8 cellular contexts compared by ENCODE assay signal in the genomic region with DNA sequence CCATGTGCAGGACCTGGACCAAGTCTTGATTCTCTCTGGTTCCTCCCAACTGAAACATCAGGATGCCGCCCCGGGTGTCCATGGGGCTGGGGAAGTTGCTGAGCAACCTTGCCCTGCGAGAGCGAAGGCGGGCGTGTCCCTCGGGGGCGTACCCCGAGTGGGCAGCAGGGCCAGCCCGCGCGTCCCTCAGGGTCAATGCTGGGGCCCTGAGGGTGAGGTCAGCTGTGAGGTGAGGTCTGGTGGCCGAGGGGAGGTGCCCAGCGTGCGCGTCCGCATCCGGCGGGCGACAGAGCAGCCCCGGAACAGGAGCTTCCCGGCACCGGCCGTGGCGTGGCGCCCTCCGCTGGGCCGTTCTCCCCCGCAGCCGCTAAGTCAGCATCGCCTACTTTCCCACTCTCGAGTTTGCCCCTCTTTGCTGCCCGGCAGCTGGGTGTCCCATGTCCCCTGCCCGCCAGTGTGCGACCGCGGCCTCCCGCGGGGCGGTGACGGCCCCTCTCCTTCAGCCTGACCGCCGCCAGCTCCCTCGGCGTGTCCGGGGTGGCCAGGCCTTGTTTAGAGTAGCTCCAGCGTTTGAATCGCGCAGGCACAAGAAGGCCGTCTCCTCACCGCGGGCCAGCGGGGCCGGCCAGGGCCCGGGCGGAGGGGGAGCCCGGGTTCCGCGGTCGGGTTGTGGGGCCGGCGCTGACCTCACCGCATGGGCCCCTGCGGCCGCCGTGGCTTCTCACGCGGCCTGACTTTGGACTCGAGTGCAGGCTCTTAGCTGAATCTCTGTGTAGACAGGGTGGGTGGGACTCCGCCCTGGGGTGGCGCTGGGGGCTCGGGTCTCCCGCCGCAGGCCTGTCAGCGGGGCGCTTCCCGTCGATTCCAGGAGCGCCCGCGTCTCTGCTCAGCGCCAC. TPM values are rescaled to one million over a fixed set of nuclear protein-coding genes. Genes with fewer than 3 reads are reported as not detected.
DNase-seq lines count a peak whose midpoint lies in the region; ATAC-seq and TF ChIP-seq lines count a peak whose summit lies in the region.

No MANE protein-coding gene starts in this region.

- TF ChIP-seq POLR2A in GM19099 (IDR thresholded peaks at IDR 0.05; ENCODE audit: extremely low read depth, insufficient read length, low read depth): peak; percentile 68

- H3K27ac Mint-ChIP-seq in T-helper 17 cell: no peak overlapping the region

- peak overlapping the region; percentile 86 for H3K4me3 Mint-ChIP-seq in T-helper 17 cell

- peaks cover 7% of the 10 kb centered on the region for H3K4me1 Mint-ChIP-seq in T-helper 17 cell

- peaks cover 2% of the 10 kb centered on the region for H3K36me3 Mint-ChIP-seq in T-helper 17 cell (ENCODE audit: low read depth)

- H3K4me3 ChIP-seq in AG10803 (ENCODE audit: low read length) (peak overlapping the region; percentile 52), skeletal muscle cell (ENCODE audit: low read depth, low read length) (peak overlapping the region; percentile 44)

- TF ChIP-seq CTCF in AG10803 (conservative IDR thresholded peaks at IDR 0.05; ENCODE audit: low read length): peak; percentile 39

- peaks cover 15% of the 10 kb centered on the region for H3K27me3 Mint-ChIP-seq in T-helper 17 cell

- peak overlapping the region; percentile 62 for H3K27ac ChIP-seq in caudate nucleus (ENCODE audit: low read depth, low read length)

- no peaks in the 10 kb centered on the region for H3K9me3 ChIP-seq in T-helper 17 cell (ENCODE audit: control insufficient read depth, low read length, poor library complexity, severe bottlenecking)

- peak; percentile 50 for ATAC-seq in HG03457 (IDR thresholded peaks at IDR 0.05; ENCODE audit: unreplicated experiment)
- peak; percentile 76 for ATAC-seq in T-helper 17 cell
- no peak for ATAC-seq in GM21526 (IDR thresholded peaks at IDR 0.05; ENCODE audit: low FRiP score, unreplicated experiment)

- peak; percentile 47 for DNase-seq in AG10803 (ENCODE audit: low read depth)
- peak in 1 of 3 donors; percentile 14 for DNase-seq in T-helper 17 cell
- peak in 50 of 61 donors; percentile 5 to 78 (median 46) for DNase-seq in caudate nucleus (lab: John Stamatoyannopoulos, UW)
- peak; percentile 41 for DNase-seq in inferior parietal cortex (ENCODE audit: extremely low spot score)
- no peak for DNase-seq in skeletal muscle cell (ENCODE audit: low read depth)

RNA-seq across cellular contexts. Expression of gene GJA3, which starts 33.0 kb away (rescaled TPM):
- under 1 TPM in 1 of 2 donors, not detected in 1; 0.12 TPM for total RNA-seq in T-helper 17 cell
